Comparison of ENCODE assay signal across 1 cellular context in genomic region chr4:4386736-4387392, GRCh38.
TF ChIP-seq lines count a peak whose summit lies in the region.

Gene NSG1, plus strand, starts transcription at chr4:4387102. Its CDS starts 528 bp downstream, at chr4:4387630.

TF ChIP-seq in SK-N-SH treated with all-trans-retinoic acid at 6 μM for 48 hours, 23 proteins besides CTCF, POLR2A, EP300 and RAD21 (continued from another document):
- no peak for TF ChIP-seq TSHZ2 (CRISPR knock-in tag; IDR thresholded peaks at IDR 0.05)
- TF ChIP-seq ISL1 (CRISPR knock-in tag; IDR thresholded peaks at IDR 0.05), result no peak
